8 cellular contexts compared by ENCODE assay signal in genomic region chr18:12657048-12657848, GRCh38. TPM values are rescaled to one million over a fixed set of nuclear protein-coding genes. Genes with fewer than 3 reads are reported as not detected.
DNase-seq lines count a peak whose midpoint lies in the region; ATAC-seq lines count a peak whose summit lies in the region.

No MANE protein-coding gene starts in this region.

- peak; percentile 46 for ATAC-seq in GM19452 (IDR thresholded peaks at IDR 0.05; ENCODE audit: unreplicated experiment)
- ATAC-seq in HG03558 (IDR thresholded peaks at IDR 0.05; ENCODE audit: extremely low read depth, unreplicated experiment) = peak; percentile 19

- H3K27ac ChIP-seq in epithelial cell of prostate = peak overlapping the region; percentile 83
- H3K27ac ChIP-seq in mucosa of rectum (ENCODE audit: low read depth in 2 of 2, low read length in 2 of 2) = peak overlapping the region; percentile 64 to 77
- peak overlapping the region; percentile 81 for H3K27ac ChIP-seq in thymus (ENCODE audit: low read depth)

- H3K4me3 ChIP-seq in mucosa of rectum (ENCODE audit: low read length in 2 of 2) = peak overlapping the region; percentile 71 to 72
- H3K4me3 ChIP-seq in thymus (ENCODE audit: low read length) = peak overlapping the region; percentile 68

- no peaks in the 10 kb centered on the region for H3K9me3 ChIP-seq in mucosa of rectum (ENCODE audit: control insufficient read depth in 2 of 2, low read length in 2 of 2)
- no peaks in the 10 kb centered on the region for H3K9me3 ChIP-seq in thymus (ENCODE audit: control insufficient read depth)

- DNase-seq in COR-L47 (lab: John Stamatoyannopoulos, UW) = peak; percentile 34
- DNase-seq in activated CD4-positive, alpha-beta T cell treated with anti-CD3 and anti-CD28 coated beads, Interleukin-2, amount 50 U/mL, for 48 hours = peak; percentile 29 to 35
- DNase-seq in epithelial cell of prostate (ENCODE audit: low read depth, low spot score) = no peak
- DNase-seq in OCI-M1 (lab: John Stamatoyannopoulos, UW) = no peak

- H3K27me3 ChIP-seq in mucosa of rectum (ENCODE audit: control insufficient read depth in 2 of 2, insufficient read depth in 2 of 2, low read length in 2 of 2) (peaks cover 7 to 10% of the 10 kb centered on the region in 2 donors), thymus (ENCODE audit: control insufficient read depth, insufficient read depth) (peaks cover 27% of the 10 kb centered on the region)

- H3K4me1 ChIP-seq in mucosa of rectum (ENCODE audit: control insufficient read depth in 2 of 2, insufficient read depth in 2 of 2, low read length in 2 of 2) (peaks cover 7 to 11% of the 10 kb centered on the region in 2 donors), thymus (ENCODE audit: control insufficient read depth, insufficient read depth, low read length) (no peaks in the 10 kb centered on the region)

- H3K9ac ChIP-seq in mucosa of rectum (ENCODE audit: low read depth in 1 of 2, low read length in 2 of 2) = peak overlapping the region; percentile 47 to 72

- H3K36me3 ChIP-seq in mucosa of rectum (ENCODE audit: control insufficient read depth in 2 of 2, insufficient read depth in 2 of 2, low read length in 2 of 2) (no peaks in the 10 kb centered on the region), thymus (ENCODE audit: control insufficient read depth, insufficient read depth) (no peaks in the 10 kb centered on the region)

- WGBS in thymus = 1% methylated on average over 108 of the region's 108 CpGs

RNA-seq across cellular contexts. Expression of gene SPIRE1, which starts 0.7 kb away (rescaled TPM):
- polyA plus RNA-seq in thymus = 6.2 TPM

RNA-seq across cellular contexts. Expression of gene CEP76, which starts 45.3 kb away (rescaled TPM):
- polyA plus RNA-seq in thymus = 4.7 TPM

RNA-seq across cellular contexts. Expression of gene PSMG2, which starts 45.6 kb away (rescaled TPM):
- 125 TPM for polyA plus RNA-seq in thymus

Comparison
In these comparisons a context has a peak if more than half of its experiments do, and no peak if none do; other contexts are left out.
1. DNase-seq: peak in COR-L47 (single experiment) and activated CD4-positive, alpha-beta T cell treated with anti-CD3 and anti-CD28 coated beads, Interleukin-2, amount 50 U/mL, for 48 hours (2 of 2); none in epithelial cell of prostate (single experiment) and OCI-M1 (single experiment).
2. Peak in every context shown above with its lines, with median percentiles within 50 percentile points of each other: H3K27ac ChIP-seq.